10 cellular contexts compared by ENCODE assay signal in the genomic region with DNA sequence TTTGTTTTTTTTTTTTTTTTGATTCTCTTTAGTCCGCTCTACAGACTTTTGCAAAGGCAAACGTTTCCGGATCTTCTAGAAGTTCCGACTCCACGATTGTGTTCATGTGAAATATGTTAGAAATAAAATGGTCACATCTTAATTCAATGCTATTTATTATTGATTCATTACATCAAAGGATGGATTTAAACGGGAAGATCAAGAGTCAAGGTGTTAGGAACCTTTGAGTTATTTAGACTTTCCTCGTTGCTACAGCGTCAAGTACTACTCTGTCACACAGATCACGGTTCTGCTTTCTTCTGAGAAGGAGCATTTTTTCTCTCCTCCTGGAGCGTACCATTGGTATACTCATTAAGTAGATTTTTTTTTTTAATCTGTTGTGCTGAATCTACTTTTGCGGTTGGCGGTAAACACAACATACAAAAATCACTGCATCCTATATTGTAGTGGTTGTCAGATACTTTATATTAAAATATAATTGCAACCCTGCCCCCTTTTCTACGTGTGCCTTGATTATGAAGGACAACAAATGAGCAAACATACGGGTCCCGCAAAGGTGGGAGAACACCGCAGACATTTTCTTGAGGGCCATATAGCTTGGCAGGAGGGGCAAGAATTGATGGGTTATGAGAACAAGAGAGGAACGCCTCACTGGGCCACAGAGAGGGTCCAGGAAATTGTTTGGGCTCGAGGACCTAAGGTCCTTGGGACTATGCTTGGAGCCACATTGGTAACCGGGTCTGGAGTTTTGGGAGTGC. TPM values are rescaled to one million over a fixed set of nuclear protein-coding genes. Genes with fewer than 3 reads are reported as not detected.
DNase-seq lines count a peak whose midpoint lies in the region; ATAC-seq and TF ChIP-seq lines count a peak whose summit lies in the region.
"Had no signal": no experiment of that assay in that cellular context is flagged by ENCODE, and none has a peak within 500 bp of the region (broad histone marks: within the 10 kb centered on the region; RNA-seq: fewer than 3 reads in every experiment).

No MANE protein-coding gene starts in this region.

- no peaks in the 10 kb centered on the region for H3K36me3 ChIP-seq in CD8-positive, alpha-beta T cell (ENCODE audit: insufficient read depth, low read length)
- H3K36me3 ChIP-seq in Karpas-422 (ENCODE audit: insufficient read depth, low read length) (no peaks in the 10 kb centered on the region), mesodermal cell (ENCODE audit: control insufficient read depth, insufficient read depth, low read length) (no peaks in the 10 kb centered on the region)

- H3K36me3 Mint-ChIP-seq in CD8-positive, alpha-beta T cell, result peaks cover 2% of the 10 kb centered on the region
- H3K36me3 Mint-ChIP-seq in activated naive CD8-positive, alpha-beta T cell treated with anti-CD3 and anti-CD28 coated beads for 36 hours, result no peaks in the 10 kb centered on the region

- no peak for TF ChIP-seq CTCF in CD8-positive, alpha-beta T cell (IDR thresholded peaks at IDR 0.05)
- TF ChIP-seq CTCF in coronary artery (IDR thresholded peaks at IDR 0.05), result no peak

- CTCF ChIA-PET in CD8-positive, alpha-beta T cell (lab: Charles Lee), result interaction anchor here (0.6 to 2.5 kb wide), 6 partner anchors 13 to 214 kb away, joined by 4 to 17 read pairs (median 6); partner anchors contain the start of gene HMGN4

- H3K27ac ChIP-seq in CD8-positive, alpha-beta T cell (ENCODE audit: low read depth, low read length), result no peak overlapping the region
- H3K27ac ChIP-seq in Karpas-422 (ENCODE audit: low read length) (no peak overlapping the region), mesodermal cell (ENCODE audit: low read depth, low read length, severe bottlenecking) (no peak overlapping the region), coronary artery (no peak overlapping the region)

- H3K27ac Mint-ChIP-seq in CD8-positive, alpha-beta T cell, result peak overlapping the region; percentile 80
- peak overlapping the region; percentile 30 for H3K27ac Mint-ChIP-seq in activated naive CD8-positive, alpha-beta T cell treated with anti-CD3 and anti-CD28 coated beads for 36 hours

- POLR2A ChIA-PET in CD8-positive, alpha-beta T cell (lab: Charles Lee), result interaction anchor here (0.6 to 4.0 kb wide), 8 partner anchors 14 to 1316 kb away, joined by 3 to 54 read pairs (median 4); partner anchors contain the start of gene HMGN4

- H3K4me3 Mint-ChIP-seq in CD8-positive, alpha-beta T cell, result peak overlapping the region; percentile 74
- peak overlapping the region; percentile 23 for H3K4me3 Mint-ChIP-seq in activated naive CD8-positive, alpha-beta T cell treated with anti-CD3 and anti-CD28 coated beads for 36 hours
- H3K4me3 Mint-ChIP-seq: central memory CD8-positive, alpha-beta T cell had no signal

- peaks cover 15% of the 10 kb centered on the region for H3K4me1 Mint-ChIP-seq in CD8-positive, alpha-beta T cell (ENCODE audit: low read depth)
- H3K4me1 Mint-ChIP-seq in activated naive CD8-positive, alpha-beta T cell treated with anti-CD3 and anti-CD28 coated beads for 36 hours, result peaks cover 23% of the 10 kb centered on the region

- no peaks in the 10 kb centered on the region for H3K9me3 ChIP-seq in CD8-positive, alpha-beta T cell (ENCODE audit: low read length)
- H3K9me3 ChIP-seq in Karpas-422 (ENCODE audit: low read length), result no peaks in the 10 kb centered on the region
- no peaks in the 10 kb centered on the region for H3K9me3 ChIP-seq in mesodermal cell (ENCODE audit: control insufficient read depth, low read length)

- H3K4me2 ChIP-seq in Karpas-422 (ENCODE audit: low read depth, low read length, poor library complexity, severe bottlenecking), result peak overlapping the region; percentile 100

- no peaks in the 10 kb centered on the region for H3K27me3 Mint-ChIP-seq in CD8-positive, alpha-beta T cell (ENCODE audit: low read depth)
- H3K27me3 Mint-ChIP-seq in activated naive CD8-positive, alpha-beta T cell treated with anti-CD3 and anti-CD28 coated beads for 36 hours, result peaks cover 3% of the 10 kb centered on the region
- H3K27me3 Mint-ChIP-seq: central memory CD8-positive, alpha-beta T cell had no signal

- no peaks in the 10 kb centered on the region for H4K20me1 ChIP-seq in Karpas-422 (ENCODE audit: insufficient read depth, low read depth, low read length)

- ATAC-seq in CD8-positive, alpha-beta T cell, result no peak
- no peak for ATAC-seq in GM21619 (IDR thresholded peaks at IDR 0.05; ENCODE audit: unreplicated experiment)

- no peaks in the 10 kb centered on the region for H3K9me2 ChIP-seq in Karpas-422 (replicated peaks; ENCODE audit: insufficient read depth, low read length)

- peak in 1 of 7 experiments; percentile 46 for DNase-seq in CD8-positive, alpha-beta T cell
- DNase-seq in Karpas-422 (no peak), coronary artery (ENCODE audit: low spot score) (no peak), globus pallidus (ENCODE audit: low spot score) (no peak), NCI-H2081 treated with DMSO at 0.1 percent for 48 hours (lab: John Stamatoyannopoulos, UW) (no peak)
- DNase-seq in activated naive CD8-positive, alpha-beta T cell treated with anti-CD3 and anti-CD28 coated beads for 36 hours, result no peak
- DNase-seq: NCI-H2107 had no signal

- H3K79me2 ChIP-seq in Karpas-422 (ENCODE audit: low read length), result no peaks in the 10 kb centered on the region

- no peak overlapping the region for H3K4me3 ChIP-seq in CD8-positive, alpha-beta T cell (ENCODE audit: low read depth, low read length)
- H3K4me3 ChIP-seq in Karpas-422 (ENCODE audit: low read length), result peak overlapping the region; percentile 85
- peak overlapping the region; percentile 56 for H3K4me3 ChIP-seq in mesodermal cell (ENCODE audit: extremely low read depth, insufficient read depth, low read length, poor library complexity, severe bottlenecking)
- no peak overlapping the region for H3K4me3 ChIP-seq in coronary artery

- H3K9me3 Mint-ChIP-seq in CD8-positive, alpha-beta T cell, result no peaks in the 10 kb centered on the region
- peaks cover 1% of the 10 kb centered on the region for H3K9me3 Mint-ChIP-seq in activated naive CD8-positive, alpha-beta T cell treated with anti-CD3 and anti-CD28 coated beads for 36 hours

- H3K27me3 ChIP-seq in CD8-positive, alpha-beta T cell (ENCODE audit: insufficient read depth, low read length), result no peaks in the 10 kb centered on the region
- H3K27me3 ChIP-seq in Karpas-422 (ENCODE audit: low read length), result no peaks in the 10 kb centered on the region

- H3K9ac ChIP-seq in Karpas-422 (ENCODE audit: low read length), result peak overlapping the region; percentile 44

- intact Hi-C loops in CD8-positive, alpha-beta T cell (cut with DNase I, micrococcal nuclease), result loop anchor here in 1 of 2 experiments (1.0 to 10.0 kb wide), 2 partner anchors 13 to 231 kb away; no protein-coding TSS in a partner anchor

- H3K4me1 ChIP-seq in CD8-positive, alpha-beta T cell (ENCODE audit: insufficient read depth, low read length), result peaks cover 22% of the 10 kb centered on the region
- H3K4me1 ChIP-seq in Karpas-422 (ENCODE audit: low read length), result peaks cover 39% of the 10 kb centered on the region
- H3K4me1 ChIP-seq in mesodermal cell (ENCODE audit: control insufficient read depth, insufficient read depth, low read length, poor library complexity, severe bottlenecking), result no peaks in the 10 kb centered on the region

- 1 to 2% methylated on average over 8 to 9 of the region's 19 CpGs for WGBS in mesodermal cell (ENCODE audit: insufficient coverage in 2 of 2), 2 experiments

- H2AFZ ChIP-seq in Karpas-422 (ENCODE audit: low read length), result peak overlapping the region; percentile 12; the same call in 1 of the 2 replicates

RNA-seq across cellular contexts. Expression of gene HMGN4, which starts 17.5 kb away (rescaled TPM):
- 10 to 100 TPM; 24.8 to 33.7 TPM for total RNA-seq in CD8-positive, alpha-beta T cell
- 57.3 and 103 TPM in 2 replicates for total RNA-seq in Karpas-422 (2014; rRNA removed; shearing (Covaris generic); ENCODE audit: low replicate concordance)
- total RNA-seq in activated naive CD8-positive, alpha-beta T cell treated with anti-CD3 and anti-CD28 coated beads for 36 hours, result 10 to 100 TPM; 89.2 to 90.1 TPM
- 67.9 TPM for polyA plus RNA-seq in mesodermal cell (2013, experiment 1 of 2)
- 65.0 TPM for polyA plus RNA-seq in mesodermal cell (2013, experiment 2 of 2)

RNA-seq across cellular contexts. Expression of gene ABT1, which starts 41.1 kb away (rescaled TPM):
- total RNA-seq in CD8-positive, alpha-beta T cell, result 10 to 100 TPM; 42.5 to 44.2 TPM
- 22.7 and 23.7 TPM in 2 replicates for total RNA-seq in Karpas-422 (2014; rRNA removed; shearing (Covaris generic); ENCODE audit: low replicate concordance)
- total RNA-seq in activated naive CD8-positive, alpha-beta T cell treated with anti-CD3 and anti-CD28 coated beads for 36 hours, result 10 to 100 TPM; 44.5 to 45.8 TPM
- polyA plus RNA-seq in mesodermal cell (2013, experiment 1 of 2), result 20.4 TPM
- 19.2 TPM for polyA plus RNA-seq in mesodermal cell (2013, experiment 2 of 2)

RNA-seq across cellular contexts. Expression of gene BTN1A1, which starts 55.6 kb away (rescaled TPM):
- not detected for total RNA-seq in CD8-positive, alpha-beta T cell
- 0.22 TPM in 1 of 2 replicates, not detected in the other for total RNA-seq in Karpas-422 (2014; rRNA removed; shearing (Covaris generic); ENCODE audit: low replicate concordance)
- under 1 TPM; 0.14 to 0.16 TPM for total RNA-seq in activated naive CD8-positive, alpha-beta T cell treated with anti-CD3 and anti-CD28 coated beads for 36 hours
- polyA plus RNA-seq in mesodermal cell (2013, experiment 1 of 2), result not detected
- polyA plus RNA-seq in mesodermal cell (2013, experiment 2 of 2), result not detected

Comparison
In these comparisons a context has a peak if more than half of its experiments do, and no peak if none do; other contexts are left out.
1. H3K4me3 ChIP-seq: peak in Karpas-422 (single experiment) and mesodermal cell (single experiment); none in CD8-positive, alpha-beta T cell (single experiment) and coronary artery (single experiment).